8 cellular contexts compared by ENCODE assay signal in genomic region chr20:39050555-39050902, GRCh38.
A peak's percentile ranks its signal among the peaks of the same experiment; 100 is the strongest.
DNase-seq lines count a peak whose midpoint lies in the region; ATAC-seq and TF ChIP-seq lines count a peak whose summit lies in the region.

No MANE protein-coding gene starts in this region.

- intact Hi-C loops in left ventricle myocardium superior (cut with micrococcal nuclease): no loop called here
- intact Hi-C loops in ascending aorta (cut with DNase I): loop anchor here (1.0 to 5.0 kb wide), 3 partner anchors 31 to 1912 kb away; partner anchors contain the start of gene DHX35
- intact Hi-C loops in upper lobe of right lung (cut with DNase I): no loop called here

- H3K27me3 ChIP-seq in right atrium auricular region (no peaks in the 10 kb centered on the region), ascending aorta (no peaks in the 10 kb centered on the region), upper lobe of right lung (peaks cover 4% of the 10 kb centered on the region)

- H3K9me3 ChIP-seq in right atrium auricular region (no peaks in the 10 kb centered on the region), ascending aorta (no peaks in the 10 kb centered on the region), upper lobe of right lung (no peaks in the 10 kb centered on the region)

- ATAC-seq in left ventricle myocardium superior (no peak), memory B cell (ENCODE audit: low read depth) (no peak), upper lobe of right lung (no peak), GM21381 (IDR thresholded peaks at IDR 0.05; ENCODE audit: unreplicated experiment) (no peak)

- H3K27ac Mint-ChIP-seq in memory B cell: no peak overlapping the region

- peak overlapping the region; percentile 54 to 68 for H3K4me3 ChIP-seq in right atrium auricular region
- peak overlapping the region; percentile 70 to 81 for H3K4me3 ChIP-seq in ascending aorta
- H3K4me3 ChIP-seq in upper lobe of right lung: peak overlapping the region; percentile 74

- no peaks in the 10 kb centered on the region for H3K36me3 Mint-ChIP-seq in memory B cell

- H3K4me3 Mint-ChIP-seq in memory B cell: peak overlapping the region; percentile 86

- H3K4me1 Mint-ChIP-seq in memory B cell: peaks cover 6% of the 10 kb centered on the region

- TF ChIP-seq CTCF in right atrium auricular region (IDR thresholded peaks at IDR 0.05) (no peak), ascending aorta (IDR thresholded peaks at IDR 0.05) (no peak), upper lobe of right lung (IDR thresholded peaks at IDR 0.05) (no peak)

- DNase-seq in right atrium auricular region (ENCODE audit: low spot score) (no peak), left ventricle myocardium superior (no peak), ascending aorta (ENCODE audit: low spot score in 2 of 2) (no peak), memory B cell (ENCODE audit: low spot score in 2 of 2) (no peak), upper lobe of right lung (no peak), NCI-H1930 (lab: John Stamatoyannopoulos, UW) (no peak), NCI-H510A treated with DMSO at 0.1 percent for 48 hours (lab: John Stamatoyannopoulos, UW) (no peak)

- no peaks in the 10 kb centered on the region for H3K36me3 ChIP-seq in right atrium auricular region
- H3K36me3 ChIP-seq in ascending aorta: no peaks in the 10 kb centered on the region
- no peaks in the 10 kb centered on the region for H3K36me3 ChIP-seq in upper lobe of right lung

- H3K27me3 Mint-ChIP-seq in memory B cell: peaks cover 6% of the 10 kb centered on the region

- H3K27ac ChIP-seq in right atrium auricular region (no peak overlapping the region), ascending aorta (no peak overlapping the region), upper lobe of right lung (no peak overlapping the region)

- H3K9me3 Mint-ChIP-seq in memory B cell: no peaks in the 10 kb centered on the region

- peaks cover 0 to 10% of the 10 kb centered on the region in 2 donors for H3K4me1 ChIP-seq in right atrium auricular region
- no peaks in the 10 kb centered on the region for H3K4me1 ChIP-seq in ascending aorta
- peaks cover 7% of the 10 kb centered on the region for H3K4me1 ChIP-seq in upper lobe of right lung
